ENCODE assay signal across 19 cellular contexts in the genomic region with DNA sequence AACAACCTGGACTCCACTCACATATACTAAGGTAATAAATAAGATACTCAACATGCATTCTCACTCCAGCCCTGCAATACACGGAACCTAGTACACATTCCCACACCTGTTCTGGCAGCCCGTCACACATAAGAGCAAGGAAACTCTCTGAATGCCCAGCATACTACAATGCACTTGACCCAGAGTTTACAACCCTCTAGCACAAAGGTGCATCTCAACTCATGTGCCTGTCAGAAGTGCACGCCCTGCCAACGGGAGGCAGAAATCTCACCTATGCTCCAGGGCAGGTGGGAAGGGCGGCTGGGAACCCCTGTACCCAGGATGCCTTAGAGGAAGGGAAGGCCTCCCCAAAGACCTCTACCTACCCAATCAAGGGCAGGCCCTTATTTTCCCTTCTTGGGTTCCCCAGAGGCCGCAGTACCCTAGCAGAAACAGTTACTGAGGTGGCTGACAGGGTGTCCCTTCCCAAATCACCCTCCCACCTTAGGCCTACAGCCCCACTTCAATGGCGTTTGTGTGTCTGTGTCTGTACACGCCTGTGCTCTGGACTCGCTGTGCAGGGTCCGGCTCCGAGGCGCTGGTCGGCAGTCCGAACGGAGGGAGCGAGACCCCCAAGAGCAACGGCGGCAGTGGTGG. TPM values are rescaled to one million over a fixed set of nuclear protein-coding genes. Genes with fewer than 3 reads are reported as not detected.
A peak's percentile ranks its signal among the peaks of the same experiment; 100 is the strongest.
DNase-seq lines count a peak whose midpoint lies in the region; ATAC-seq and TF ChIP-seq lines count a peak whose summit lies in the region.
"Had no signal": no experiment of that assay in that cellular context is flagged by ENCODE, and none has a peak within 500 bp of the region (broad histone marks: within the 10 kb centered on the region; RNA-seq: fewer than 3 reads in every experiment).

No MANE protein-coding gene starts in this region.

- TF ChIP-seq EP300 in neural cell (conservative IDR thresholded peaks at IDR 0.05; ENCODE audit: poor library complexity, severe bottlenecking) = no peak

- H3F3A ChIP-seq in neural cell (ENCODE audit: insufficient read depth, low read length, poor library complexity, severe bottlenecking) = no peaks in the 10 kb centered on the region

- no peak overlapping the region for H3K9ac ChIP-seq in neural cell (ENCODE audit: low read length)

- H3K36me3 Mint-ChIP-seq in Calu3 (ENCODE audit: insufficient read depth, unreplicated experiment) = peaks cover 15% of the 10 kb centered on the region
- peaks cover 8% of the 10 kb centered on the region for H3K36me3 Mint-ChIP-seq in effector memory CD8-positive, alpha-beta T cell (ENCODE audit: insufficient read depth)

- intact Hi-C loops in Calu3 (cut with micrococcal nuclease; ENCODE audit: unreplicated experiment) = loop anchor here (5.0 kb wide), 1 partner anchor 178 kb away; no protein-coding TSS in a partner anchor
- intact Hi-C loops in vagina (cut with DNase I) = no loop called here
- intact Hi-C loops in right cardiac atrium (cut with DNase I) = no loop called here

- no peak for ATAC-seq in effector memory CD8-positive, alpha-beta T cell (replicated peaks)
- no peak for ATAC-seq in right cardiac atrium
- ATAC-seq: stimulated activated effector memory CD8-positive, alpha-beta T cell treated with anti-CD3 and anti-CD28 coated beads, Interleukin-12 subunit alpha, Interleukin-12 subunit beta, amount 100 ng/mL, for 72 hours had no signal

- 16% methylated on average over 18 of the region's 18 CpGs for WGBS in right cardiac atrium

- in situ Hi-C loops in GM13977 (cut with MboI; ENCODE audit: low pct_unique_long_range_greater_than_20kb, low sequenced_read_pairs, unreplicated experiment) = loop anchor here (10.0 kb wide), 1 partner anchor 90 kb away; the partner anchor contains the start of genes HOXA3 and HOXA7

- CTCF ChIA-PET in Calu3 (lab: Charles Lee) = no interaction called here

- H3K4me1 Mint-ChIP-seq in Calu3 (ENCODE audit: low read depth, unreplicated experiment) = no peaks in the 10 kb centered on the region
- H3K4me1 Mint-ChIP-seq in effector memory CD8-positive, alpha-beta T cell (ENCODE audit: low read depth in 2 of 2) = peaks cover 13 to 22% of the 10 kb centered on the region in 2 donors

- peaks cover 4% of the 10 kb centered on the region for H3K9me3 ChIP-seq in neural cell (ENCODE audit: low read length)
- no peaks in the 10 kb centered on the region for H3K9me3 ChIP-seq in vagina
- H3K9me3 ChIP-seq in right cardiac atrium (ENCODE audit: control insufficient read depth, low read length) = no peaks in the 10 kb centered on the region
- H3K9me3 ChIP-seq: gastroesophageal sphincter, thoracic aorta had no signal

- no peak overlapping the region for H3K4me2 ChIP-seq in neural cell (ENCODE audit: low read length)

- no peak overlapping the region for H2AFZ ChIP-seq in neural cell (ENCODE audit: low read depth, low read length)

- no peak for TF ChIP-seq POLR2A in vagina (IDR thresholded peaks at IDR 0.05)

- no peaks in the 10 kb centered on the region for H3K79me2 ChIP-seq in neural cell (replicated peaks; ENCODE audit: insufficient read depth, low read length)

- H3K4me3 ChIP-seq in neural cell (ENCODE audit: low read length) = peak overlapping the region; percentile 57
- no peak overlapping the region for H3K4me3 ChIP-seq in vagina
- H3K4me3 ChIP-seq in right cardiac atrium (ENCODE audit: low read length) = no peak overlapping the region
- H3K4me3 ChIP-seq: gastroesophageal sphincter had no signal

- no peaks in the 10 kb centered on the region for H3K9me2 ChIP-seq in neural cell (ENCODE audit: insufficient read depth, low read length)

- BruUV-seq in Calu3 (replicated peaks; lab: Mats Ljungman, UMichigan) = no TSS peak

- H3K36me3 ChIP-seq in neural cell (ENCODE audit: insufficient read depth, low read length) (no peaks in the 10 kb centered on the region), vagina (no peaks in the 10 kb centered on the region)
- H3K36me3 ChIP-seq: gastroesophageal sphincter, thoracic aorta had no signal

- no peak overlapping the region for H3K27ac Mint-ChIP-seq in Calu3 (ENCODE audit: unreplicated experiment)
- H3K27ac Mint-ChIP-seq in effector memory CD8-positive, alpha-beta T cell = no peak overlapping the region
- H3K27ac Mint-ChIP-seq: stimulated activated effector memory CD8-positive, alpha-beta T cell treated with anti-CD3 and anti-CD28 coated beads, Interleukin-12 subunit alpha, Interleukin-12 subunit beta, amount 100 ng/mL, for 72 hours had no signal

- no peak for DNase-seq in Calu3
- DNase-seq in GM13977 (ENCODE audit: low spot score) = peak; percentile 29
- DNase-seq in effector memory CD8-positive, alpha-beta T cell = no peak
- DNase-seq in iPS-NIHi11 (ENCODE audit: low spot score) = no peak
- DNase-seq in vagina (ENCODE audit: extremely low spot score in 2 of 2) = no peak
- DNase-seq in right cardiac atrium = no peak
- DNase-seq: activated T-cell treated with anti-CD3 and anti-CD28 coated beads, Interleukin-2, amount 50 U/mL, for 1 hour; dorsolateral prefrontal cortex; NCI-H1930; NCI-H510A treated with DMSO at 0.1 percent for 48 hours; occipital lobe; stimulated activated CD4-positive, alpha-beta T cell treated with anti-CD3 and anti-CD28 coated beads, Interleukin-15, amount 100 ng/mL, for 24 hours had no signal

- peaks cover 100% of the 10 kb centered on the region for H3K27me3 ChIP-seq in neural cell (ENCODE audit: insufficient read depth, low read depth, low read length)
- H3K27me3 ChIP-seq in vagina = no peaks in the 10 kb centered on the region
- no peaks in the 10 kb centered on the region for H3K27me3 ChIP-seq in right cardiac atrium (ENCODE audit: control insufficient read depth, insufficient read depth)

- peaks cover 100% of the 10 kb centered on the region for H3K27me3 Mint-ChIP-seq in Calu3 (ENCODE audit: unreplicated experiment)
- H3K27me3 Mint-ChIP-seq in effector memory CD8-positive, alpha-beta T cell = peaks cover 88 to 100% of the 10 kb centered on the region in 2 donors

- TF ChIP-seq CTCF in Calu3 (IDR thresholded peaks at IDR 0.05; ENCODE audit: unreplicated experiment) = no peak
- no peak for TF ChIP-seq CTCF in GM13977 (IDR thresholded peaks at IDR 0.05; ENCODE audit: extremely low read depth, insufficient read depth, missing control alignments)
- no peak for TF ChIP-seq CTCF in neural cell (IDR thresholded peaks at IDR 0.05; ENCODE audit: poor library complexity, severe bottlenecking)
- no peak for TF ChIP-seq CTCF in vagina (IDR thresholded peaks at IDR 0.05)

- H3K4me1 ChIP-seq in vagina (peaks cover 34% of the 10 kb centered on the region), right cardiac atrium (ENCODE audit: control insufficient read depth, insufficient read depth, low read length) (no peaks in the 10 kb centered on the region)

- H3K27ac ChIP-seq in neural cell (ENCODE audit: low read length) (no peak overlapping the region), vagina (no peak overlapping the region), right cardiac atrium (ENCODE audit: low read length) (no peak overlapping the region)
- H3K27ac ChIP-seq: dorsolateral prefrontal cortex, gastroesophageal sphincter, thoracic aorta had no signal

- H3K9me3 Mint-ChIP-seq in Calu3 (ENCODE audit: low read depth, unreplicated experiment) = no peaks in the 10 kb centered on the region
- no peaks in the 10 kb centered on the region for H3K9me3 Mint-ChIP-seq in effector memory CD8-positive, alpha-beta T cell
- H3K9me3 Mint-ChIP-seq: stimulated activated effector memory CD8-positive, alpha-beta T cell treated with anti-CD3 and anti-CD28 coated beads, Interleukin-12 subunit alpha, Interleukin-12 subunit beta, amount 100 ng/mL, for 72 hours had no signal

- no peak for TF ChIP-seq RAD21 in neural cell (conservative IDR thresholded peaks at IDR 0.05)

- no peaks in the 10 kb centered on the region for H4K20me1 ChIP-seq in neural cell (ENCODE audit: insufficient read depth)

- H3K4me3 Mint-ChIP-seq in Calu3 (ENCODE audit: low read depth, unreplicated experiment) = peak overlapping the region; percentile 79
- peak overlapping the region; percentile 1 to 25 for H3K4me3 Mint-ChIP-seq in effector memory CD8-positive, alpha-beta T cell
- H3K4me3 Mint-ChIP-seq: stimulated activated effector memory CD8-positive, alpha-beta T cell treated with anti-CD3 and anti-CD28 coated beads, Interleukin-12 subunit alpha, Interleukin-12 subunit beta, amount 100 ng/mL, for 72 hours had no signal

TF ChIP-seq in neural cell, 6 proteins besides CTCF, POLR2A, EP300 and RAD21 (continues in another document):
- TF ChIP-seq TAF1 (IDR thresholded peaks at IDR 0.05; ENCODE audit: low read depth) (no peak), SMC3 (conservative IDR thresholded peaks at IDR 0.05; ENCODE audit: poor library complexity) (no peak)

RNA-seq across cellular contexts. Expression of gene EVX1, which starts 2.0 kb away (rescaled TPM):
- not detected in 2 replicates for total RNA-seq in Calu3 (2022)
- not detected in 2 replicates for polyA plus RNA-seq in neural cell
- polyA minus RNA-seq in neural cell = not detected in 2 replicates
- 2.5 TPM for total RNA-seq in vagina
- total RNA-seq in right cardiac atrium = not detected
- polyA plus RNA-seq in right cardiac atrium = 0.05 TPM
- total RNA-seq: bronchial epithelial cell, Daoy, gastroesophageal sphincter, occipital lobe, thoracic aorta had no signal
- polyA plus RNA-seq: esophagus had no signal

RNA-seq across cellular contexts. Expression of gene HOXA13, which starts 44.7 kb away (rescaled TPM):
- 1.3 and 1.6 TPM in 2 replicates for total RNA-seq in Calu3 (2022)
- polyA plus RNA-seq in neural cell = not detected in 2 replicates
- not detected in 2 replicates for polyA minus RNA-seq in neural cell
- 14.5 TPM for total RNA-seq in vagina
- not detected for total RNA-seq in right cardiac atrium
- not detected for polyA plus RNA-seq in right cardiac atrium
- total RNA-seq: occipital lobe had no signal
- polyA plus RNA-seq: esophagus had no signal

RNA-seq across cellular contexts. Expression of gene HOXA11, which starts 59.6 kb away (rescaled TPM):
- total RNA-seq in Calu3 (2022) (0.39 and 0.54 TPM in 2 replicates), vagina (9.8 TPM), right cardiac atrium (not detected)
- polyA plus RNA-seq in neural cell (not detected in 2 replicates), right cardiac atrium (not detected)
- not detected in 2 replicates for polyA minus RNA-seq in neural cell
- total RNA-seq: bronchial epithelial cell, dorsolateral prefrontal cortex, occipital lobe had no signal
- polyA plus RNA-seq: esophagus had no signal
